Comparison of ENCODE assay signal across 18 cellular contexts in genomic region chr12:95185834-95186233, GRCh38. TPM values are rescaled to one million over a fixed set of nuclear protein-coding genes. Genes with fewer than 3 reads are reported as not detected.
DNase-seq lines count a peak whose midpoint lies in the region; ATAC-seq, FAIRE-seq and TF ChIP-seq lines count a peak whose summit lies in the region.
"Had no signal": no experiment of that assay in that cellular context is flagged by ENCODE, and none has a peak within 500 bp of the region (broad histone marks: within the 10 kb centered on the region; RNA-seq: fewer than 3 reads in every experiment).

No MANE protein-coding gene starts in this region.

- POLR2A ChIA-PET in A549 (lab: Yijun Ruan, JAX): interaction anchor here (0.7 to 4.3 kb wide), 3 partner anchors 14 to 35 kb away, joined by 18 to 33 read pairs (median 20); partner anchors contain the start of genes FGD6 and VEZT
- POLR2A ChIA-PET in GM12878 (lab: Charles Lee): interaction anchor here (0.6 kb wide), 1 partner anchor 1242 kb away, joined by 3 read pairs; no protein-coding TSS in a partner anchor

- no peaks in the 10 kb centered on the region for H3K79me2 ChIP-seq in GM12878 (ENCODE audit: control insufficient read depth, insufficient read depth, low read length)

- SMC1A ChIA-PET in GM12878 (lab: Charles Lee; ENCODE audit: uncharacterized antibody, unreplicated experiment): no interaction called here

- in situ Hi-C loops in GM12878 (cut with MboI): no loop called here

- peaks cover 76% of the 10 kb centered on the region for H3K4me1 ChIP-seq in A549
- H3K4me1 ChIP-seq in GM12878 (ENCODE audit: control insufficient read depth, insufficient read depth, low read length): peaks cover 16% of the 10 kb centered on the region
- H3K4me1 ChIP-seq: BE2C had no signal

- H4K20me1 ChIP-seq in GM12878 (ENCODE audit: control insufficient read depth, insufficient read depth): no peaks in the 10 kb centered on the region

- FAIRE-seq in A549 (lab: Jason Lieb, UNC) (no peak), GM12891 (lab: Jason Lieb, UNC) (no peak), GM12878 (lab: Jason Lieb, UNC) (no peak)

- H3K27ac ChIP-seq in A549 (peak overlapping the region; percentile 76 to 90; a peak in 4 of 6 replicates), GM12878 (ENCODE audit: control insufficient read depth, insufficient read depth) (no peak overlapping the region)
- H3K27ac ChIP-seq: HL-60 had no signal

- H3K9me3 ChIP-seq in A549 (no peaks in the 10 kb centered on the region), GM12878 (replicated peaks; ENCODE audit: control insufficient read depth, insufficient read depth, low read length) (no peaks in the 10 kb centered on the region; the same call in 2 of the 3 replicates)
- H3K9me3 ChIP-seq: BE2C had no signal

- TF ChIP-seq CTCF in A549 (IDR thresholded peaks at IDR 0.05) (no peak), GM12878 (IDR thresholded peaks at IDR 0.05 in 2 of 3, conservative IDR thresholded peaks at IDR 0.05 in 1 of 3; ENCODE audit: control insufficient read depth in 2 of 3, extremely low read depth in 1 of 3, insufficient read depth in 1 of 3, low read depth in 3 of 3, low read length in 3 of 3) (no peak)

- RAD21 ChIA-PET in GM12878 (lab: Charles Lee; ENCODE audit: unreplicated experiment): interaction anchor here (1.1 to 2.1 kb wide), 2 partner anchors 17 to 39 kb away, joined by 3 to 10 read pairs; no protein-coding TSS in a partner anchor

- no peaks in the 10 kb centered on the region for H3K27me3 ChIP-seq in GM12878 (replicated peaks in 1 of 2; ENCODE audit: control insufficient read depth in 2 of 2, insufficient read depth in 2 of 2, low read length in 1 of 2)
- H3K27me3 ChIP-seq: BE2C had no signal

- no peak for TF ChIP-seq RAD21 in A549 (conservative IDR thresholded peaks at IDR 0.05 in 1 of 2, IDR thresholded peaks at IDR 0.05 in 1 of 2)
- TF ChIP-seq RAD21 in GM12878 (IDR thresholded peaks at IDR 0.05; ENCODE audit: insufficient read depth, low read depth, low read length): no peak

- TF ChIP-seq EP300 in A549 (IDR thresholded peaks at IDR 0.05) (no peak), GM12878 (IDR thresholded peaks at IDR 0.05; ENCODE audit: borderline replicate concordance in 1 of 2, control insufficient read depth in 1 of 2, low read depth in 2 of 2, low read length in 2 of 2) (no peak)

- CTCF ChIA-PET in A549 (lab: Yijun Ruan, JAX) (interaction anchor here (1.0 to 3.7 kb wide), 4 partner anchors 17 to 68 kb away, joined by 3 to 24 read pairs (median 5); partner anchors contain the start of genes FGD6 and VEZT), GM12878 (lab: Yijun Ruan, JAX) (no interaction called here)

- WGBS in A549 (ENCODE audit: missing lambda C conversion rate): 96% methylated on average over 1 of the region's 1 CpG
- 53% methylated on average over 1 of the region's 1 CpG for WGBS in GM12878 (ENCODE audit: insufficient coverage, insufficient replicate concordance, low lambda C conversion rate, missing lambda C conversion rate)

- H3K36me3 ChIP-seq in GM12878 (ENCODE audit: control insufficient read depth in 2 of 2, insufficient read depth in 2 of 2, low read length in 1 of 2): no peaks in the 10 kb centered on the region
- H3K36me3 ChIP-seq: BE2C had no signal

- H3K4me3 ChIP-seq in A549: no peak overlapping the region
- no peak overlapping the region for H3K4me3 ChIP-seq in GM12878

- ATAC-seq in A549: no peak
- no peak for ATAC-seq in GM12878
- ATAC-seq in HG02571 (IDR thresholded peaks at IDR 0.05; ENCODE audit: unreplicated experiment): no peak
- ATAC-seq: HCT116 had no signal

- no peak overlapping the region for H3K4me2 ChIP-seq in A549
- no peak overlapping the region for H3K4me2 ChIP-seq in GM12878 (ENCODE audit: control insufficient read depth, insufficient read depth)

- no peak for TF ChIP-seq POLR2A in A549 (IDR thresholded peaks at IDR 0.05; ENCODE audit: low read length)
- TF ChIP-seq POLR2A in GM12891 (IDR thresholded peaks at IDR 0.05; ENCODE audit: low read depth, low read length): no peak
- no peak for TF ChIP-seq POLR2A in GM12878 (IDR thresholded peaks at IDR 0.05; ENCODE audit: low read depth, low read length)

- no peak overlapping the region for H3K9ac ChIP-seq in GM12878 (ENCODE audit: control insufficient read depth, insufficient read depth, low read length)

- no TSS peak for BruUV-seq in GM12878 (replicated peaks; lab: Mats Ljungman, UMichigan)

- intact Hi-C loops in GM12878 (cut with micrococcal nuclease; ENCODE audit: unreplicated experiment): no loop called here

- DNase-seq in A549 (ENCODE audit: low read depth in 1 of 2, low spot score in 1 of 2) (no peak), GM12891 (ENCODE audit: insufficient read length, low spot score) (no peak), MV-4-11 (lab: John Stamatoyannopoulos, UW) (peak; percentile 40), GM12878 (ENCODE audit: low read depth, low spot score) (no peak), NCI-H2171 treated with DMSO at 0.1 percent for 48 hours (lab: John Stamatoyannopoulos, UW) (no peak), NCI-H2227 treated with DMSO at 0.1 percent for 48 hours (lab: John Stamatoyannopoulos, UW) (no peak)
- DNase-seq: ACHN; BE2C; C1 segment of cervical spinal cord; CD4-positive, alpha-beta memory T cell; DMS153; DMS79; GDM1; GOT3; H7 had no signal

- H2AFZ ChIP-seq in GM12878 (ENCODE audit: control insufficient read depth, low read depth, low read length): no peak overlapping the region

TF ChIP-seq in A549, 52 proteins besides CTCF, POLR2A, EP300 and RAD21 (continues in another document):
- TF ChIP-seq ESRRA (IDR thresholded peaks at IDR 0.05; ENCODE audit: borderline replicate concordance, low read length) (no peak), EHF (CRISPR knock-in tag; IDR thresholded peaks at IDR 0.05) (no peak), KDM1A (IDR thresholded peaks at IDR 0.05; ENCODE audit: low read depth) (no peak), BHLHE40 (IDR thresholded peaks at IDR 0.05; ENCODE audit: low read depth, low read length) (no peak)

TF ChIP-seq in GM12891, 5 proteins besides CTCF, POLR2A, EP300 and RAD21:
- TF ChIP-seq SPI1 (IDR thresholded peaks at IDR 0.05; ENCODE audit: low read depth, low read length) (peak; percentile 94), POLR2AphosphoS5 (IDR thresholded peaks at IDR 0.05; ENCODE audit: low read depth, low read length) (no peak)
TF ChIP-seq in GM12891: peak in this region for 1.

TF ChIP-seq in GM12878, 131 proteins besides CTCF, POLR2A, EP300 and RAD21 (continues in another document):
- TF ChIP-seq SPI1 (IDR thresholded peaks at IDR 0.05; ENCODE audit: borderline replicate concordance, insufficient read depth, low read depth, low read length): peak; percentile 80

RNA-seq across cellular contexts. Expression of gene FGD6, which starts 31.4 kb away (rescaled TPM):
- polyA plus RNA-seq in A549 (2011; rRNA removed) (42.0 and 48.0 TPM in 2 replicates), A549 (2017; fragmentation: RNase III; extraction: RNeasy Plus Mini Kit Qiagen cat#74134 plus additional on column Dnase treatment) (15.5 to 17.6 TPM (median 16.5 TPM) in 3 replicates), GM12878 (2011; rRNA removed) (2.8 and 3.4 TPM in 2 replicates), GM12878 (2014; fragmentation: Illumina TruSeq; extraction: Trizol) (9.3 and 11.5 TPM in 2 replicates), GM12878 (2014; fragmentation: Nextera tagmentation; extraction: Ambion mirVana) (1 to 10 TPM; 2.4 to 3.3 TPM), GM12878 (2014; rRNA removed) (5.7 and 6.1 TPM in 2 replicates), GM12878 (2016; fragmentation: Nextera tagmentation; extraction: Ambion mirVana) (1 to 10 TPM; 9.4 to 9.6 TPM)
- polyA plus RNA-seq in A549 (2012; cell fraction: cytosol; rRNA removed): 6.0 and 6.7 TPM in 2 replicates
- polyA plus RNA-seq in A549 (2012; cell fraction: nucleus; rRNA removed): 10.5 and 17.1 TPM in 2 replicates
- 54.8 and 54.9 TPM in 2 replicates for polyA minus RNA-seq in A549 (2011; rRNA and poly(A)+ RNA removed)
- polyA plus RNA-seq in GM12891 (2012; ENCODE audit: low read depth, missing spikeins): 2.9 TPM
- total RNA-seq in GM12878 (2013; cell fraction: nucleolus; rRNA removed): 6.2 and 7.0 TPM in 2 replicates
- total RNA-seq in GM12878 (2014; rRNA removed) (8.5 and 9.3 TPM in 2 replicates), GM12878 (2014; rRNA removed; fragmentation: Illumina TruSeq; extraction: Trizol) (12.3 and 12.8 TPM in 2 replicates), GM12878 (2021) (11.6 and 15.5 TPM in 2 replicates)
- 1.2 TPM for polyA plus RNA-seq in GM12878 (2011; ENCODE audit: low read depth)
- 1.2 and 1.3 TPM in 2 replicates for polyA plus RNA-seq in GM12878 (2011; cell fraction: cytosol; rRNA removed)
- 1.8 and 2.4 TPM in 2 replicates for polyA plus RNA-seq in GM12878 (2011; cell fraction: nucleus; rRNA removed)
- 1.2 and 1.5 TPM in 2 replicates for polyA plus RNA-seq in GM12878 (2012)
- polyA minus RNA-seq in GM12878 (2011; rRNA and poly(A)+ RNA removed): 3.5 and 4.2 TPM in 2 replicates
- polyA minus RNA-seq in GM12878 (2011; cell fraction: cytosol; rRNA and poly(A)+ RNA removed): 2.1 and 3.1 TPM in 2 replicates
- polyA minus RNA-seq in GM12878 (2011; cell fraction: nucleus; rRNA and poly(A)+ RNA removed): 2.9 and 4.3 TPM in 2 replicates

RNA-seq across cellular contexts. Expression of gene VEZT, which starts 31.8 kb away (rescaled TPM):
- polyA plus RNA-seq in A549 (2011; rRNA removed) (256 and 259 TPM in 2 replicates), A549 (2017; fragmentation: RNase III; extraction: RNeasy Plus Mini Kit Qiagen cat#74134 plus additional on column Dnase treatment) (87.1 to 92.3 TPM (median 89.6 TPM) in 3 replicates), GM12878 (2011; rRNA removed) (134 and 148 TPM in 2 replicates), GM12878 (2014; fragmentation: Illumina TruSeq; extraction: Trizol) (100 and 126 TPM in 2 replicates), GM12878 (2014; fragmentation: Nextera tagmentation; extraction: Ambion mirVana) (10 to 100 TPM; 32.8 to 35.6 TPM), GM12878 (2014; rRNA removed) (49.7 and 67.3 TPM in 2 replicates), GM12878 (2016; fragmentation: Nextera tagmentation; extraction: Ambion mirVana) (10 to 100 TPM; 49.1 to 49.4 TPM)
- polyA plus RNA-seq in A549 (2012; cell fraction: cytosol; rRNA removed): 45.9 and 52.6 TPM in 2 replicates
- 20.8 and 28.1 TPM in 2 replicates for polyA plus RNA-seq in A549 (2012; cell fraction: nucleus; rRNA removed)
- 184 and 235 TPM in 2 replicates for polyA minus RNA-seq in A549 (2011; rRNA and poly(A)+ RNA removed)
- 37.4 TPM for polyA plus RNA-seq in GM12891 (2012; ENCODE audit: low read depth, missing spikeins)
- 290 and 298 TPM in 2 replicates for total RNA-seq in GM12878 (2013; cell fraction: nucleolus; rRNA removed)
- total RNA-seq in GM12878 (2014; rRNA removed) (66.9 and 76.1 TPM in 2 replicates), GM12878 (2014; rRNA removed; fragmentation: Illumina TruSeq; extraction: Trizol) (88.4 and 93.8 TPM in 2 replicates), GM12878 (2021) (61.3 and 65.4 TPM in 2 replicates)
- 24.2 TPM for polyA plus RNA-seq in GM12878 (2011; ENCODE audit: low read depth)
- polyA plus RNA-seq in GM12878 (2011; cell fraction: cytosol; rRNA removed): 49.8 and 63.4 TPM in 2 replicates
- 52.1 and 59.0 TPM in 2 replicates for polyA plus RNA-seq in GM12878 (2011; cell fraction: nucleus; rRNA removed)
- 33.9 and 41.9 TPM in 2 replicates for polyA plus RNA-seq in GM12878 (2012)
- 82.9 and 124 TPM in 2 replicates for polyA minus RNA-seq in GM12878 (2011; rRNA and poly(A)+ RNA removed)
- polyA minus RNA-seq in GM12878 (2011; cell fraction: cytosol; rRNA and poly(A)+ RNA removed): 20.4 and 35.5 TPM in 2 replicates
- polyA minus RNA-seq in GM12878 (2011; cell fraction: nucleus; rRNA and poly(A)+ RNA removed): 47.4 and 67.4 TPM in 2 replicates
